ENCODE assay signal across 16 cellular contexts in the genomic region with DNA sequence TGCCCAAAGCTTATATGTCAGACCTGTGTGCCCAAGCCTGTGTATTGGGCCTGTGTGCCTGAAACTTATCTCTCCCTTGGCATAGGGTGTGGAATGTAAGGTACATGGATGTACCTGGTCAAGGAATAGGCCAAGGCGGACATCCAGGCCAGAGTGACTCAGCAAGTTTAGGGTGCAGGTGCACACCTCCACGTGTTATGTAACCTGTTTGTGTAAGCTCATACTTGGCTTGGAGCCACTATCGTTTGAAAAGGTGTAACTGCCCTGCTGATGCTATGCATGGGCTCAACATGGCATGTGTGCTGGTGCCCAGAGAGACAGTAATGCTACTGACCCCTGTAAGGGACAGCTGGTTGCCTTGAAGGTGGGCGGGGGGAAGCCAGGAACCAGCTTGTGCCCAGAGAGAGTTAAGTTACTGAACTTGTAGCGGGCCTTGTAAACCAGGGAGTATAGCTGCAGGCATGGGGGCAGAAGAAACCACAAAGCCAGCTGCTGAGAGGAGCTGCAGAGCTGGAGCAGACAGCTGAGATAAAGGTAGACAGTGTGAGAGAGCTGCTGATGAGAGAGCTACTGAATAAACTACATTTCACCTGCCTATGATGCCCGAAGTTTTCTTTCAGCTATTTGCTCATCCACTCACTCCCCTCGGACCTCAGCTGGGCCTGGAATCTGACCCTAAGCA.
DNase-seq lines count a peak whose midpoint lies in the region; ATAC-seq and TF ChIP-seq lines count a peak whose summit lies in the region.
"Had no signal": no experiment of that assay in that cellular context is flagged by ENCODE, and none has a peak within 500 bp of the region (broad histone marks: within the 10 kb centered on the region; RNA-seq: fewer than 3 reads in every experiment).

No MANE protein-coding gene starts in this region.

- TF ChIP-seq CTCF in natural killer cell (IDR thresholded peaks at IDR 0.05) = no peak

- intact Hi-C loops in natural killer cell (cut with micrococcal nuclease) = no loop called here

- H3K9me3 Mint-ChIP-seq in natural killer cell = peaks cover 10 to 19% of the 10 kb centered on the region in 2 donors

- no peaks in the 10 kb centered on the region for H3K27me3 Mint-ChIP-seq in natural killer cell (ENCODE audit: low read depth in 2 of 2)

- DNase-seq in NCI-H146 (lab: John Stamatoyannopoulos, UW) = peak; percentile 56
- no peak for DNase-seq in NCI-H146 treated with DMSO at 0.1 percent for 48 hours (lab: John Stamatoyannopoulos, UW; ENCODE audit: unreplicated experiment)
- DNase-seq in COLO668 (lab: John Stamatoyannopoulos, UW; ENCODE audit: unreplicated experiment) = peak; percentile 50
- peak; percentile 11 for DNase-seq in Jurkat, Clone E6-1 (ENCODE audit: low read depth, low spot score)
- DNase-seq in islet precursor cell = peak; percentile 74
- no peak for DNase-seq in mucosa of gallbladder (ENCODE audit: low spot score)
- no peak for DNase-seq in natural killer cell
- no peak for DNase-seq in retina
- DNase-seq: GOT3, MM.1S, NCI-H1105 treated with DMSO at 0.1 percent for 48 hours, NCI-H2081, NCI-H526 treated with DMSO at 0.1 percent for 48 hours, T-helper 2 cell had no signal

- no peaks in the 10 kb centered on the region for H3K36me3 Mint-ChIP-seq in natural killer cell

- no peak overlapping the region for H3K4me3 ChIP-seq in Jurkat, Clone E6-1 (ENCODE audit: low read length)
- H3K4me3 ChIP-seq: BLaER1, GM12878 had no signal

- no peak for ATAC-seq in natural killer cell
- ATAC-seq: GM12878 had no signal

- H3K4me1 Mint-ChIP-seq in natural killer cell = no peaks in the 10 kb centered on the region

- H3K4me3 Mint-ChIP-seq in natural killer cell = no peak overlapping the region

- no peak overlapping the region for H3K27ac Mint-ChIP-seq in natural killer cell

Comparison
In these comparisons a context has a peak if more than half of its experiments do, and no peak if none do; other contexts are left out.
1. DNase-seq: peak in NCI-H146 (single experiment), COLO668 (single experiment), Jurkat, Clone E6-1 (single experiment) and islet precursor cell (single experiment); none in NCI-H146 treated with DMSO at 0.1 percent for 48 hours (single experiment), mucosa of gallbladder (single experiment), natural killer cell (single experiment) and retina (single experiment).